23 cellular contexts compared by ENCODE assay signal in the genomic region with DNA sequence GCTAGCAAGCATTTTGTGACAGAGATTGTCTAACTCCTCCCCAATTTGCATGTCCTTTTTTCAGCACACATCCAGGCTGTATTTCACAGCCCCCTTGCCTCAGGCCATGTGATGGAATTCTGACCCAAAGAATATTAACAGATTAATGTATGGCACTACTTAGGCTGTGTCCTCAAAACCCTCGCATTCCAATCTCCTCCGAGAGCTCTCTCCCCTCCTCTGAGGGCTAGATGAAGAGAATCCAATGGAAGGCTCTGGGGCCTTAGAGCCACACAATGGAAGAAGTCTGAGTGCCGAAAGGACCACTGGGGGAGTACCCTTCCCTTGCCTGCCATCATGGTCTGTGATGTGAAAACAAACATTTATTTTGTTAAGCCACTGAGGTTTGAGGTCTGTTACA. TPM values are rescaled to one million over a fixed set of nuclear protein-coding genes. Genes with fewer than 3 reads are reported as not detected.
"Had no signal": no experiment of that assay in that cellular context is flagged by ENCODE, and none has a peak within 500 bp of the region (broad histone marks: within the 10 kb centered on the region; RNA-seq: fewer than 3 reads in every experiment).

No MANE protein-coding gene starts in this region.

- DNase-seq: activated CD4-positive, CD25-positive, alpha-beta regulatory T cell; activated CD8-positive, alpha-beta memory T cell treated with anti-CD3 and anti-CD28 coated beads, Interleukin-2, amount 50 U/mL, for 4 hours; activated CD8-positive, alpha-beta T cell treated with anti-CD3 and anti-CD28 coated beads for 36 hours; activated gamma-delta T cell treated with Interleukin-2 at 50 U/mL for 16 hours; activated naive CD4-positive, alpha-beta T cell treated with anti-CD3 and anti-CD28 coated beads, Interleukin-2, amount 10 ng/mL, durations not matched to agents 7 days and 5 days; activated naive CD8-positive, alpha-beta T cell treated with anti-CD3 and anti-CD28 coated beads for 36 hours; activated T-cell treated with anti-CD3 and anti-CD28 coated beads, Interleukin-2, amount 50 U/mL, for 72 hours; anterior cingulate cortex; cerebellar nuclear complex; MG63; MV-4-11; NCI-H1092 treated with DMSO at 0.1 percent for 48 hours; NCI-H1417 treated with DMSO at 0.1 percent for 48 hours; NCI-H1694; NCI-H2029 treated with DMSO at 0.1 percent for 48 hours; NCI-H510A treated with DMSO at 0.1 percent for 48 hours; NCI-H69; PC-9; T-cell; T-helper 2 cell; T1000 had no signal

- H3K36me3 ChIP-seq: MG63 had no signal

- H3K4me3 ChIP-seq: MG63, PC-9, SK-N-MC had no signal

- H2AFZ ChIP-seq: PC-9 had no signal

- ATAC-seq: activated CD8-positive, alpha-beta T cell treated with anti-CD3 and anti-CD28 coated beads for 36 hours; activated T-cell treated with anti-CD3 and anti-CD28 coated beads, Interleukin-2, amount 50 U/mL, for 72 hours; T-cell had no signal

- H3K4me2 ChIP-seq: PC-9 had no signal

- H3K27ac ChIP-seq: PC-9, SK-N-MC had no signal

- H3K9me3 ChIP-seq: MG63 had no signal

- H3K4me3 Mint-ChIP-seq: activated CD8-positive, alpha-beta T cell treated with anti-CD3 and anti-CD28 coated beads for 36 hours; activated naive CD4-positive, alpha-beta T cell treated with anti-CD3 and anti-CD28 coated beads, Interleukin-2, amount 10 ng/mL, durations not matched to agents 7 days and 5 days; activated naive CD8-positive, alpha-beta T cell treated with anti-CD3 and anti-CD28 coated beads for 36 hours; activated T-cell treated with anti-CD3 and anti-CD28 coated beads, Interleukin-2, amount 50 U/mL, for 72 hours; T-cell had no signal

- H3K9me3 Mint-ChIP-seq: activated CD8-positive, alpha-beta T cell treated with anti-CD3 and anti-CD28 coated beads for 36 hours; activated naive CD4-positive, alpha-beta T cell treated with anti-CD3 and anti-CD28 coated beads, Interleukin-2, amount 10 ng/mL, durations not matched to agents 7 days and 5 days; activated naive CD8-positive, alpha-beta T cell treated with anti-CD3 and anti-CD28 coated beads for 36 hours; activated T-cell treated with anti-CD3 and anti-CD28 coated beads, Interleukin-2, amount 50 U/mL, for 72 hours; activated T-helper 2 cell treated with anti-CD3 and anti-CD28 coated beads, Interferon-gamma antibody, Interleukin-2, Interleukin-4, amounts not matched to agents 10 μg/mL and 5 μg/mL and 100 μg/mL, durations not matched to agents 14 hours and 24 hours and 36 hours; T-cell had no signal

- H3K36me3 Mint-ChIP-seq: activated naive CD4-positive, alpha-beta T cell treated with anti-CD3 and anti-CD28 coated beads, Interleukin-2, amount 10 ng/mL, durations not matched to agents 7 days and 5 days; activated naive CD8-positive, alpha-beta T cell treated with anti-CD3 and anti-CD28 coated beads for 36 hours; T-cell had no signal

- H3K27me3 ChIP-seq: MG63 had no signal

- H3K27me3 Mint-ChIP-seq: activated naive CD8-positive, alpha-beta T cell treated with anti-CD3 and anti-CD28 coated beads for 36 hours had no signal

- H3K4me1 Mint-ChIP-seq: activated naive CD4-positive, alpha-beta T cell treated with anti-CD3 and anti-CD28 coated beads, Interleukin-2, amount 10 ng/mL, durations not matched to agents 7 days and 5 days; activated naive CD8-positive, alpha-beta T cell treated with anti-CD3 and anti-CD28 coated beads for 36 hours; T-cell had no signal

- H3K27ac Mint-ChIP-seq: activated CD8-positive, alpha-beta T cell treated with anti-CD3 and anti-CD28 coated beads for 36 hours; activated naive CD4-positive, alpha-beta T cell treated with anti-CD3 and anti-CD28 coated beads, Interleukin-2, amount 10 ng/mL, durations not matched to agents 7 days and 5 days; activated naive CD8-positive, alpha-beta T cell treated with anti-CD3 and anti-CD28 coated beads for 36 hours; activated T-cell treated with anti-CD3 and anti-CD28 coated beads, Interleukin-2, amount 50 U/mL, for 72 hours; activated T-helper 2 cell treated with anti-CD3 and anti-CD28 coated beads, Interferon-gamma antibody, Interleukin-2, Interleukin-4, amounts not matched to agents 10 μg/mL and 5 μg/mL and 100 μg/mL, durations not matched to agents 14 hours and 24 hours and 36 hours; T-cell had no signal

RNA-seq across cellular contexts. Expression of a gene that starts 13.7 kb away (rescaled TPM):
- total RNA-seq: activated CD8-positive, alpha-beta T cell treated with anti-CD3 and anti-CD28 coated beads for 36 hours; activated naive CD8-positive, alpha-beta T cell treated with anti-CD3 and anti-CD28 coated beads for 36 hours; activated T-cell treated with anti-CD3 and anti-CD28 coated beads, Interleukin-2, amount 50 U/mL, for 72 hours; activated T-helper 2 cell treated with anti-CD3 and anti-CD28 coated beads, Interferon-gamma antibody, Interleukin-2, Interleukin-4, amounts not matched to agents 10 μg/mL and 5 μg/mL and 100 μg/mL, durations not matched to agents 14 hours and 24 hours and 36 hours; PC-9 had no signal
